Comparison of ENCODE assay signal across 23 cellular contexts in genomic region chr2:15767679-15768078, GRCh38.
"Had no signal": no experiment of that assay in that cellular context is flagged by ENCODE, and none has a peak within 500 bp of the region (broad histone marks: within the 10 kb centered on the region; RNA-seq: fewer than 3 reads in every experiment).

No MANE protein-coding gene starts in this region.

- H3K27ac Mint-ChIP-seq: activated CD4-positive, alpha-beta memory T cell treated with anti-CD3 and anti-CD28 coated beads, Interleukin-2, amount 10 ng/mL, durations not matched to agents 7 days and 5 days; activated CD4-positive, alpha-beta T cell treated with anti-CD3 and anti-CD28 coated beads for 36 hours; activated naive CD4-positive, alpha-beta T cell treated with anti-CD3 and anti-CD28 coated beads for 36 hours; activated naive CD8-positive, alpha-beta T cell treated with anti-CD3 and anti-CD28 coated beads for 36 hours; activated T-helper 17 cell treated with anti-CD3 and anti-CD28 coated beads, Interleukin-2, amount 50 U/mL, for 72 hours had no signal

- H3K4me1 Mint-ChIP-seq: activated CD4-positive, alpha-beta memory T cell treated with anti-CD3 and anti-CD28 coated beads, Interleukin-2, amount 10 ng/mL, durations not matched to agents 7 days and 5 days; activated CD4-positive, alpha-beta T cell treated with anti-CD3 and anti-CD28 coated beads for 36 hours; activated naive CD8-positive, alpha-beta T cell treated with anti-CD3 and anti-CD28 coated beads for 36 hours; activated T-helper 17 cell treated with anti-CD3 and anti-CD28 coated beads, Interleukin-2, amount 50 U/mL, for 72 hours had no signal

- H3K4me3 Mint-ChIP-seq: activated CD4-positive, alpha-beta memory T cell treated with anti-CD3 and anti-CD28 coated beads, Interleukin-2, amount 10 ng/mL, durations not matched to agents 7 days and 5 days; activated CD4-positive, alpha-beta T cell treated with anti-CD3 and anti-CD28 coated beads for 36 hours; activated naive CD4-positive, alpha-beta T cell treated with anti-CD3 and anti-CD28 coated beads for 36 hours; activated naive CD8-positive, alpha-beta T cell treated with anti-CD3 and anti-CD28 coated beads for 36 hours; activated T-helper 17 cell treated with anti-CD3 and anti-CD28 coated beads, Interleukin-2, amount 50 U/mL, for 72 hours had no signal

- H3K27ac ChIP-seq: brain microvascular endothelial cell, cardiac muscle cell, VCaP had no signal

- H3K36me3 Mint-ChIP-seq: activated naive CD8-positive, alpha-beta T cell treated with anti-CD3 and anti-CD28 coated beads for 36 hours had no signal

- ATAC-seq: activated CD4-positive, alpha-beta T cell treated with anti-CD3 and anti-CD28 coated beads for 36 hours; activated T-helper 17 cell treated with anti-CD3 and anti-CD28 coated beads, Interleukin-2, amount 50 U/mL, for 72 hours had no signal

- H3K4me3 ChIP-seq: cardiac muscle cell had no signal

- H3K27me3 Mint-ChIP-seq: activated CD4-positive, alpha-beta memory T cell treated with anti-CD3 and anti-CD28 coated beads, Interleukin-2, amount 10 ng/mL, durations not matched to agents 7 days and 5 days; activated naive CD8-positive, alpha-beta T cell treated with anti-CD3 and anti-CD28 coated beads for 36 hours; activated T-helper 17 cell treated with anti-CD3 and anti-CD28 coated beads, Interleukin-2, amount 50 U/mL, for 72 hours had no signal

- H3K36me3 ChIP-seq: brain microvascular endothelial cell, cardiac muscle cell had no signal

- H3K9me3 Mint-ChIP-seq: activated CD4-positive, alpha-beta memory T cell treated with anti-CD3 and anti-CD28 coated beads, Interleukin-2, amount 10 ng/mL, durations not matched to agents 7 days and 5 days; activated naive CD4-positive, alpha-beta T cell treated with anti-CD3 and anti-CD28 coated beads for 36 hours; activated naive CD8-positive, alpha-beta T cell treated with anti-CD3 and anti-CD28 coated beads for 36 hours; activated T-helper 17 cell treated with anti-CD3 and anti-CD28 coated beads, Interleukin-2, amount 50 U/mL, for 72 hours had no signal

- H3K27me3 ChIP-seq: brain microvascular endothelial cell, cardiac muscle cell had no signal

- DNase-seq: activated CD4-positive, alpha-beta memory T cell treated with anti-CD3 and anti-CD28 coated beads, Interleukin-2, amount 10 ng/mL, durations not matched to agents 7 days and 5 days; activated CD4-positive, alpha-beta T cell treated with anti-CD3 and anti-CD28 coated beads for 36 hours; activated CD4-positive, alpha-beta T cell treated with anti-CD3 and anti-CD28 coated beads, Interleukin-2, amount 50 U/mL, for 1 hour; activated gamma-delta T cell; activated naive CD4-positive, alpha-beta T cell treated with anti-CD3 and anti-CD28 coated beads for 36 hours; activated naive CD8-positive, alpha-beta T cell treated with anti-CD3 and anti-CD28 coated beads for 36 hours; activated T-cell treated with anti-CD3 and anti-CD28 coated beads for 4 hours; activated T-cell treated with anti-CD3 and anti-CD28 coated beads, Interleukin-2, amount 50 U/mL, for 48 hours; brain microvascular endothelial cell; Kasumi-1; KBM-7; NCI-H1105 treated with DMSO at 0.1 percent for 48 hours; NCI-H1436 treated with DMSO at 0.1 percent for 48 hours; NCI-H187; NCI-H2081; NCI-H446 treated with DMSO at 0.1 percent for 48 hours; NCI-H524 treated with DMSO at 0.1 percent for 48 hours; NCI-H748 treated with DMSO at 0.1 percent for 48 hours; SIG-M5; T-helper 1 cell had no signal
